Comparison of ENCODE assay signal across 29 cellular contexts in the genomic region with DNA sequence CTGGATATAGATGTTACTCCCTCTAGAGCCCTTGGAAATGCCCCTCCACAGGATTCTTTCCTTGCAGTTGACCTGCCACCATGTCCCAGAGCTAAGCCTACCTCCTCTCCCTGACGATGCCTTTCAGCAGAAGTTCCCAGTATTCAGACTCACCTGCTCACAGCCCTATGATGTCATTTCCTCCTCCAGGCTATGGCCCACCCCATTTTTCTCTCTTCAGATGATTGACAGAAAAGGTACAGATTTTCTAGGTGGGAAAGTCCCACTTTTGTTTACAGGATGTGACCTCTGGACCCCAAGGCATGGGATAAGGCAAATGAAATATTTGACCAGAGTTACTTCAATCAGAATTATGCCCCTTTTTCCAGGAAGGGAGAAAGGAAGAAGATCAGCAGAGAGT.
"Had no signal": no experiment of that assay in that cellular context is flagged by ENCODE, and none has a peak within 500 bp of the region (broad histone marks: within the 10 kb centered on the region; RNA-seq: fewer than 3 reads in every experiment).

No MANE protein-coding gene starts in this region.

- H3K4me1 ChIP-seq: ascending aorta had no signal

- DNase-seq: activated CD4-positive, alpha-beta memory T cell treated with anti-CD3 and anti-CD28 coated beads for 36 hours; activated CD4-positive, alpha-beta T cell treated with anti-CD3 and anti-CD28 coated beads for 4 hours; activated CD8-positive, alpha-beta memory T cell treated with anti-CD3 and anti-CD28 coated beads, Interleukin-2, amount 50 U/mL, for 4 hours; activated gamma-delta T cell; activated naive CD4-positive, alpha-beta T cell treated with anti-CD3 and anti-CD28 coated beads, Interleukin-2, amount 10 ng/mL, durations not matched to agents 7 days and 5 days; activated naive CD8-positive, alpha-beta T cell treated with anti-CD3 and anti-CD28 coated beads, Interleukin-2, amount 10 ng/mL, durations not matched to agents 7 days and 5 days; activated T-cell treated with anti-CD3 and anti-CD28 coated beads, Interleukin-2, amount 50 U/mL, for 1 hour; brain microvascular endothelial cell; dorsolateral prefrontal cortex; effector memory CD8-positive, alpha-beta T cell; heart left ventricle; left ventricle myocardium inferior; mesendoderm; retina; small intestine; stimulated activated CD4-positive, alpha-beta T cell treated with anti-CD3 and anti-CD28 coated beads, Interleukin-4, amount 100 ng/mL, for 24 hours; stimulated activated naive CD8-positive, alpha-beta T cell treated with anti-CD3 and anti-CD28 coated beads, Interleukin-15, amount 100 ng/mL, for 72 hours; substantia nigra; T-cell; upper lobe of left lung had no signal

- ATAC-seq: effector memory CD8-positive, alpha-beta T cell; heart left ventricle; natural killer cell treated with Interleukin-12 subunit alpha and Interleukin-12 subunit beta and Interleukin-15 and Interleukin-18, amount 100 ng/mL, for 72 hours; sciatic nerve; stimulated activated effector memory CD8-positive, alpha-beta T cell treated with anti-CD3 and anti-CD28 coated beads, Interleukin-12 subunit alpha, Interleukin-12 subunit beta, amount 100 ng/mL, for 72 hours; stimulated activated naive CD8-positive, alpha-beta T cell treated with anti-CD3 and anti-CD28 coated beads, Interleukin-15, amount 100 ng/mL, for 72 hours; T-cell had no signal

- H3K9me3 ChIP-seq: ascending aorta, heart left ventricle, left ventricle myocardium inferior, neutrophil, upper lobe of left lung had no signal

- H3K4me3 ChIP-seq: ascending aorta, coronary artery, dorsolateral prefrontal cortex, heart left ventricle, left ventricle myocardium inferior, lung, upper lobe of left lung had no signal

- H3K36me3 Mint-ChIP-seq: activated CD4-positive, alpha-beta memory T cell treated with anti-CD3 and anti-CD28 coated beads for 36 hours; activated naive CD4-positive, alpha-beta T cell treated with anti-CD3 and anti-CD28 coated beads, Interleukin-2, amount 10 ng/mL, durations not matched to agents 7 days and 5 days; activated naive CD8-positive, alpha-beta T cell treated with anti-CD3 and anti-CD28 coated beads, Interleukin-2, amount 10 ng/mL, durations not matched to agents 7 days and 5 days; natural killer cell treated with Interleukin-12 subunit alpha and Interleukin-12 subunit beta and Interleukin-15 and Interleukin-18, amount 100 ng/mL, for 72 hours; stimulated activated effector memory CD8-positive, alpha-beta T cell treated with anti-CD3 and anti-CD28 coated beads, Interleukin-12 subunit alpha, Interleukin-12 subunit beta, amount 100 ng/mL, for 72 hours; T-cell had no signal

- H3K36me3 ChIP-seq: ascending aorta, brain microvascular endothelial cell, heart left ventricle, left ventricle myocardium inferior, neutrophil, upper lobe of left lung had no signal

- H3K27ac ChIP-seq: ascending aorta, brain microvascular endothelial cell, dorsolateral prefrontal cortex, left ventricle myocardium inferior, neutrophil, upper lobe of left lung had no signal

- H3K4me1 Mint-ChIP-seq: activated naive CD4-positive, alpha-beta T cell treated with anti-CD3 and anti-CD28 coated beads, Interleukin-2, amount 10 ng/mL, durations not matched to agents 7 days and 5 days; activated naive CD8-positive, alpha-beta T cell treated with anti-CD3 and anti-CD28 coated beads, Interleukin-2, amount 10 ng/mL, durations not matched to agents 7 days and 5 days; stimulated activated effector memory CD8-positive, alpha-beta T cell treated with anti-CD3 and anti-CD28 coated beads, Interleukin-12 subunit alpha, Interleukin-12 subunit beta, amount 100 ng/mL, for 72 hours; stimulated activated naive CD8-positive, alpha-beta T cell treated with anti-CD3 and anti-CD28 coated beads, Interleukin-15, amount 100 ng/mL, for 72 hours; T-cell had no signal

- H3K9me3 Mint-ChIP-seq: activated CD4-positive, alpha-beta memory T cell treated with anti-CD3 and anti-CD28 coated beads for 36 hours; activated naive CD4-positive, alpha-beta T cell treated with anti-CD3 and anti-CD28 coated beads, Interleukin-2, amount 10 ng/mL, durations not matched to agents 7 days and 5 days; activated naive CD8-positive, alpha-beta T cell treated with anti-CD3 and anti-CD28 coated beads, Interleukin-2, amount 10 ng/mL, durations not matched to agents 7 days and 5 days; natural killer cell treated with Interleukin-12 subunit alpha and Interleukin-12 subunit beta and Interleukin-15 and Interleukin-18, amount 100 ng/mL, for 72 hours; stimulated activated naive CD8-positive, alpha-beta T cell treated with anti-CD3 and anti-CD28 coated beads, Interleukin-15, amount 100 ng/mL, for 72 hours; T-cell; T-helper 2 cell treated with Interferon-gamma antibody and Interleukin-4, amounts not matched to agents 5 μg/mL and 100 μg/mL, for 36 hours had no signal

- H3K27ac Mint-ChIP-seq: activated CD4-positive, alpha-beta memory T cell treated with anti-CD3 and anti-CD28 coated beads for 36 hours; activated naive CD4-positive, alpha-beta T cell treated with anti-CD3 and anti-CD28 coated beads, Interleukin-2, amount 10 ng/mL, durations not matched to agents 7 days and 5 days; activated naive CD8-positive, alpha-beta T cell treated with anti-CD3 and anti-CD28 coated beads, Interleukin-2, amount 10 ng/mL, durations not matched to agents 7 days and 5 days; effector memory CD8-positive, alpha-beta T cell; natural killer cell treated with Interleukin-12 subunit alpha and Interleukin-12 subunit beta and Interleukin-15 and Interleukin-18, amount 100 ng/mL, for 72 hours; progenitor cell of endocrine pancreas; stimulated activated effector memory CD8-positive, alpha-beta T cell treated with anti-CD3 and anti-CD28 coated beads, Interleukin-12 subunit alpha, Interleukin-12 subunit beta, amount 100 ng/mL, for 72 hours; T-cell; T-helper 2 cell treated with Interferon-gamma antibody and Interleukin-4, amounts not matched to agents 5 μg/mL and 100 μg/mL, for 36 hours had no signal

- H3K4me3 Mint-ChIP-seq: activated CD4-positive, alpha-beta memory T cell treated with anti-CD3 and anti-CD28 coated beads for 36 hours; activated naive CD4-positive, alpha-beta T cell treated with anti-CD3 and anti-CD28 coated beads, Interleukin-2, amount 10 ng/mL, durations not matched to agents 7 days and 5 days; activated naive CD8-positive, alpha-beta T cell treated with anti-CD3 and anti-CD28 coated beads, Interleukin-2, amount 10 ng/mL, durations not matched to agents 7 days and 5 days; effector memory CD8-positive, alpha-beta T cell; natural killer cell treated with Interleukin-12 subunit alpha and Interleukin-12 subunit beta and Interleukin-15 and Interleukin-18, amount 100 ng/mL, for 72 hours; stimulated activated effector memory CD8-positive, alpha-beta T cell treated with anti-CD3 and anti-CD28 coated beads, Interleukin-12 subunit alpha, Interleukin-12 subunit beta, amount 100 ng/mL, for 72 hours; stimulated activated naive CD8-positive, alpha-beta T cell treated with anti-CD3 and anti-CD28 coated beads, Interleukin-15, amount 100 ng/mL, for 72 hours; T-cell; T-helper 2 cell treated with Interferon-gamma antibody and Interleukin-4, amounts not matched to agents 5 μg/mL and 100 μg/mL, for 36 hours had no signal

- H3K27me3 Mint-ChIP-seq: activated CD4-positive, alpha-beta memory T cell treated with anti-CD3 and anti-CD28 coated beads for 36 hours; activated naive CD4-positive, alpha-beta T cell treated with anti-CD3 and anti-CD28 coated beads, Interleukin-2, amount 10 ng/mL, durations not matched to agents 7 days and 5 days; effector memory CD8-positive, alpha-beta T cell; natural killer cell treated with Interleukin-12 subunit alpha and Interleukin-12 subunit beta and Interleukin-15 and Interleukin-18, amount 100 ng/mL, for 72 hours; progenitor cell of endocrine pancreas had no signal

- H3K27me3 ChIP-seq: ascending aorta, brain microvascular endothelial cell, dorsolateral prefrontal cortex, heart left ventricle, neutrophil, upper lobe of left lung had no signal
